ENCODE assay signal across 1 cellular context in the genomic region with DNA sequence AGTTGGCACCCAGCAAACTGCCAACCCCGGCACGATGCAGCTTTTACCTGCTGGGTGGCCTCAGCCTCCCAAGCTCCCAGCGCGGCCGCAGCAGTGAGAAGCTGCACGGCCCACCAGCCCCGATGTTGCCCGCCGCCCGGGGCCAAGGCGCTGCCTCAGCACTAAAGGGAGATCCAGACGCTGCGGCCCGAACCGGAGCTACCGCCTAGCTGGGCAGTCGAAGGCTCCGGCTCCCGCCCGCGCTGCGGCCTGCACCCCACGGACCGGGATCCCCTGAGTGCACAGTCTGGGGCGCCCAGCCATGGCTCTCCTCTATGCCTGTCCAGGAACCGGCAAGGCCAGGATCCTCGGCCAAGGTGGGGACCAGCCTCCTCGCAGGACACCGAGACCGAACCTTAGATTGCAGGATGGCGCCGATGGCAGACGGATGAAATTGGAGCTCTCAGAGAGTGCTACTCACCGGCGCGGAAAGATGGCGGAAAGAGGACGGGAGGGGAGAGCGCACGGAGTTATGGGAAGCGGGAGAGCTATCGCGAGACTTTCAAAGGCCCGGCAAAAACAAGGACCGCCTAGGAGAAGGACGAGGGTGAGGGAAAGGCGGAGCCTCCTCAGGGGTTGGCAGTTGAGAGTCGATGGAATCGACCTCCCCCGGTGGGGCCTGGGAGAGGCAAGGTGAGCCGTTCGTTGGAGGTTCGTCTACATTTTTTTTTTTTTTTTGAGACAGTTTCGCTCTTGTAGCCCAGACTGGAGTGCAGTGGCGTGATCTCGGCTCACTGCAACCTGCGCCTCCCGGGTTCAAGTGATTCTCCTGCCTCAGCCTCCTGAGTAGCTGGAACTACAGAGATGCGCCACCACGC.
TF ChIP-seq lines count a peak whose summit lies in the region.

A gene (minus strand): TSS at position 485 of the 857 bp plus-strand sequence. CDS start 1,221 bp downstream, outside the sequence.

TF ChIP-seq in HepG2, 621 proteins besides CTCF, POLR2A, EP300 and RAD21 (continued from another document and continues in another):
- TF ChIP-seq, protein P1, sequence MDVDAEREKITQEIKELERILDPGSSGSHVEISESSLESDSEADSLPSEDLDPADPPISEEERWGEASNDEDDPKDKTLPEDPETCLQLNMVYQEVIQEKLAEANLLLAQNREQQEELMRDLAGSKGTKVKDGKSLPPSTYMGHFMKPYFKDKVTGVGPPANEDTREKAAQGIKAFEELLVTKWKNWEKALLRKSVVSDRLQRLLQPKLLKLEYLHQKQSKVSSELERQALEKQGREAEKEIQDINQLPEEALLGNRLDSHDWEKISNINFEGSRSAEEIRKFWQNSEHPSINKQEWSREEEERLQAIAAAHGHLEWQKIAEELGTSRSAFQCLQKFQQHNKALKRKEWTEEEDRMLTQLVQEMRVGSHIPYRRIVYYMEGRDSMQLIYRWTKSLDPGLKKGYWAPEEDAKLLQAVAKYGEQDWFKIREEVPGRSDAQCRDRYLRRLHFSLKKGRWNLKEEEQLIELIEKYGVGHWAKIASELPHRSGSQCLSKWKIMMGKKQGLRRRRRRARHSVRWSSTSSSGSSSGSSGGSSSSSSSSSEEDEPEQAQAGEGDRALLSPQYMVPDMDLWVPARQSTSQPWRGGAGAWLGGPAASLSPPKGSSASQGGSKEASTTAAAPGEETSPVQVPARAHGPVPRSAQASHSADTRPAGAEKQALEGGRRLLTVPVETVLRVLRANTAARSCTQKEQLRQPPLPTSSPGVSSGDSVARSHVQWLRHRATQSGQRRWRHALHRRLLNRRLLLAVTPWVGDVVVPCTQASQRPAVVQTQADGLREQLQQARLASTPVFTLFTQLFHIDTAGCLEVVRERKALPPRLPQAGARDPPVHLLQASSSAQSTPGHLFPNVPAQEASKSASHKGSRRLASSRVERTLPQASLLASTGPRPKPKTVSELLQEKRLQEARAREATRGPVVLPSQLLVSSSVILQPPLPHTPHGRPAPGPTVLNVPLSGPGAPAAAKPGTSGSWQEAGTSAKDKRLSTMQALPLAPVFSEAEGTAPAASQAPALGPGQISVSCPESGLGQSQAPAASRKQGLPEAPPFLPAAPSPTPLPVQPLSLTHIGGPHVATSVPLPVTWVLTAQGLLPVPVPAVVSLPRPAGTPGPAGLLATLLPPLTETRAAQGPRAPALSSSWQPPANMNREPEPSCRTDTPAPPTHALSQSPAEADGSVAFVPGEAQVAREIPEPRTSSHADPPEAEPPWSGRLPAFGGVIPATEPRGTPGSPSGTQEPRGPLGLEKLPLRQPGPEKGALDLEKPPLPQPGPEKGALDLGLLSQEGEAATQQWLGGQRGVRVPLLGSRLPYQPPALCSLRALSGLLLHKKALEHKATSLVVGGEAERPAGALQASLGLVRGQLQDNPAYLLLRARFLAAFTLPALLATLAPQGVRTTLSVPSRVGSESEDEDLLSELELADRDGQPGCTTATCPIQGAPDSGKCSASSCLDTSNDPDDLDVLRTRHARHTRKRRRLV (CRISPR knock-in tag; IDR thresholded peaks at IDR 0.05): peak; percentile 97
- TF ChIP-seq RELA (CRISPR knock-in tag; IDR thresholded peaks at IDR 0.05) (peak; percentile 96; the same call in 1 of the 2 replicates), ZNF549 (CRISPR knock-in tag; IDR thresholded peaks at IDR 0.05) (0 out of 2 replicates have a peak, but pooled peaks have one; percentile 80), MZF1 (CRISPR knock-in tag; IDR thresholded peaks at IDR 0.05; ENCODE audit: borderline replicate concordance) (0 out of 2 replicates have a peak, but pooled peaks have one; percentile 89), ZNF20 (CRISPR knock-in tag; IDR thresholded peaks at IDR 0.05) (peak; percentile 94; the same call in 1 of the 2 replicates), MED8 (CRISPR knock-in tag; IDR thresholded peaks at IDR 0.05; ENCODE audit: insufficient replicate concordance) (peak; percentile 99), ZNF264 (CRISPR knock-in tag; IDR thresholded peaks at IDR 0.05) (peak; percentile 86; the same call in 1 of the 2 replicates), IKZF4 (CRISPR knock-in tag; IDR thresholded peaks at IDR 0.05; ENCODE audit: borderline replicate concordance, low read depth, not compliant biosample characterization) (peak; percentile 89), JUND (CRISPR knock-in tag; IDR thresholded peaks at IDR 0.05) (peak; percentile 47; the same call in 1 of the 2 replicates), ZSCAN9 (CRISPR knock-in tag; IDR thresholded peaks at IDR 0.05; ENCODE audit: borderline replicate concordance) (peak; percentile 96), SUZ12 (IDR thresholded peaks at IDR 0.05; ENCODE audit: low read depth, low read length) (peak; percentile 53), SMAD9 (CRISPR knock-in tag; IDR thresholded peaks at IDR 0.05) (peak; percentile 97), SP140L (CRISPR knock-in tag; IDR thresholded peaks at IDR 0.05; ENCODE audit: borderline replicate concordance) (peak; percentile 90; the same call in 1 of the 2 replicates), KMT2A (CRISPR knock-in tag; IDR thresholded peaks at IDR 0.05) (peak; percentile 99), ZIK1 (CRISPR knock-in tag; IDR thresholded peaks at IDR 0.05; ENCODE audit: borderline replicate concordance, low read depth) (peak; percentile 95), ZNF430 (CRISPR knock-in tag; IDR thresholded peaks at IDR 0.05) (peak; percentile 97; the same call in 1 of the 2 replicates), ZNF510 (CRISPR knock-in tag; IDR thresholded peaks at IDR 0.05; ENCODE audit: low read depth) (peak; percentile 92), XRCC5 (optimal IDR thresholded peaks at IDR 0.05; ENCODE audit: low read length) (peak; percentile 98), HNRNPL (IDR thresholded peaks at IDR 0.05; ENCODE audit: low read depth, low read length) (peak; percentile 87; the same call in 1 of the 2 replicates), ZNF343 (CRISPR knock-in tag; IDR thresholded peaks at IDR 0.05) (peak; percentile 92), EHMT2 (IDR thresholded peaks at IDR 0.05; ENCODE audit: borderline replicate concordance, low read depth, low read length) (no peak), ZBTB38 (CRISPR knock-in tag; IDR thresholded peaks at IDR 0.05) (peak; percentile 100), ZNF121 (CRISPR knock-in tag; IDR thresholded peaks at IDR 0.05) (no peak), ZNF546 (CRISPR knock-in tag; conservative IDR thresholded peaks at IDR 0.05) (peak; percentile 96), CHCHD3 (CRISPR knock-in tag; IDR thresholded peaks at IDR 0.05) (peak; percentile 87), MED1 (CRISPR knock-in tag; IDR thresholded peaks at IDR 0.05) (peak; percentile 90), ZNF296 (CRISPR knock-in tag; conservative IDR thresholded peaks at IDR 0.05) (peak; percentile 96), ZFP36L2 (CRISPR knock-in tag; IDR thresholded peaks at IDR 0.05) (0 out of 2 replicates have a peak, but pooled peaks have one; percentile 91), ZSCAN25 (CRISPR knock-in tag; IDR thresholded peaks at IDR 0.05) (peak; percentile 75), ZNF547 (CRISPR knock-in tag; IDR thresholded peaks at IDR 0.05) (peak; percentile 98), TARDBP (CRISPR knock-in tag; IDR thresholded peaks at IDR 0.05) (peak; percentile 98), ZFX (CRISPR knock-in tag; IDR thresholded peaks at IDR 0.05; ENCODE audit: low read depth) (peak; percentile 100), ZNF605 (CRISPR knock-in tag; IDR thresholded peaks at IDR 0.05) (peak; percentile 98), ZSCAN29 (CRISPR knock-in tag; conservative IDR thresholded peaks at IDR 0.05) (no peak), ZNF350 (CRISPR knock-in tag; IDR thresholded peaks at IDR 0.05; ENCODE audit: borderline replicate concordance, low read depth) (peak; percentile 100), KLF15 (CRISPR knock-in tag; IDR thresholded peaks at IDR 0.05; ENCODE audit: borderline replicate concordance) (peak; percentile 97)
- TF ChIP-seq, protein P2, sequence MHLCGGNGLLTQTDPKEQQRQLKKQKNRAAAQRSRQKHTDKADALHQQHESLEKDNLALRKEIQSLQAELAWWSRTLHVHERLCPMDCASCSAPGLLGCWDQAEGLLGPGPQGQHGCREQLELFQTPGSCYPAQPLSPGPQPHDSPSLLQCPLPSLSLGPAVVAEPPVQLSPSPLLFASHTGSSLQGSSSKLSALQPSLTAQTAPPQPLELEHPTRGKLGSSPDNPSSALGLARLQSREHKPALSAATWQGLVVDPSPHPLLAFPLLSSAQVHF (CRISPR knock-in tag; IDR thresholded peaks at IDR 0.05): peak; percentile 96
- TF ChIP-seq, protein P3, sequence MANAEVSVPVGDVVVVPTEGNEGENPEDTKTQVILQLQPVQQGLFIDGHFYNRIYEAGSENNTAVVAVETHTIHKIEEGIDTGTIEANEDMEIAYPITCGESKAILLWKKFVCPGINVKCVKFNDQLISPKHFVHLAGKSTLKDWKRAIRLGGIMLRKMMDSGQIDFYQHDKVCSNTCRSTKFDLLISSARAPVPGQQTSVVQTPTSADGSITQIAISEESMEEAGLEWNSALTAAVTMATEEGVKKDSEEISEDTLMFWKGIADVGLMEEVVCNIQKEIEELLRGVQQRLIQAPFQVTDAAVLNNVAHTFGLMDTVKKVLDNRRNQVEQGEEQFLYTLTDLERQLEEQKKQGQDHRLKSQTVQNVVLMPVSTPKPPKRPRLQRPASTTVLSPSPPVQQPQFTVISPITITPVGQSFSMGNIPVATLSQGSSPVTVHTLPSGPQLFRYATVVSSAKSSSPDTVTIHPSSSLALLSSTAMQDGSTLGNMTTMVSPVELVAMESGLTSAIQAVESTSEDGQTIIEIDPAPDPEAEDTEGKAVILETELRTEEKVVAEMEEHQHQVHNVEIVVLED (CRISPR knock-in tag; IDR thresholded peaks at IDR 0.05; ENCODE audit: borderline replicate concordance): peak; percentile 87; the same call in 1 of the 2 replicates
- TF ChIP-seq, protein P4, sequence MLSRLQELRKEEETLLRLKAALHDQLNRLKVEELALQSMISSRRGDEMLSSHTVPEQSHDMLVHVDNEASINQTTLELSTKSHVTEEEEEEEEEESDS (CRISPR knock-in tag; IDR thresholded peaks at IDR 0.05; ENCODE audit: borderline replicate concordance): peak; percentile 96; the same call in 1 of the 2 replicates
- TF ChIP-seq, protein P5, sequence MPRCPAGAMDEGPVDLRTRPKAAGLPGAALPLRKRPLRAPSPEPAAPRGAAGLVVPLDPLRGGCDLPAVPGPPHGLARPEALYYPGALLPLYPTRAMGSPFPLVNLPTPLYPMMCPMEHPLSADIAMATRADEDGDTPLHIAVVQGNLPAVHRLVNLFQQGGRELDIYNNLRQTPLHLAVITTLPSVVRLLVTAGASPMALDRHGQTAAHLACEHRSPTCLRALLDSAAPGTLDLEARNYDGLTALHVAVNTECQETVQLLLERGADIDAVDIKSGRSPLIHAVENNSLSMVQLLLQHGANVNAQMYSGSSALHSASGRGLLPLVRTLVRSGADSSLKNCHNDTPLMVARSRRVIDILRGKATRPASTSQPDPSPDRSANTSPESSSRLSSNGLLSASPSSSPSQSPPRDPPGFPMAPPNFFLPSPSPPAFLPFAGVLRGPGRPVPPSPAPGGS (CRISPR knock-in tag; IDR thresholded peaks at IDR 0.05): peak; percentile 98
- TF ChIP-seq, protein P6, sequence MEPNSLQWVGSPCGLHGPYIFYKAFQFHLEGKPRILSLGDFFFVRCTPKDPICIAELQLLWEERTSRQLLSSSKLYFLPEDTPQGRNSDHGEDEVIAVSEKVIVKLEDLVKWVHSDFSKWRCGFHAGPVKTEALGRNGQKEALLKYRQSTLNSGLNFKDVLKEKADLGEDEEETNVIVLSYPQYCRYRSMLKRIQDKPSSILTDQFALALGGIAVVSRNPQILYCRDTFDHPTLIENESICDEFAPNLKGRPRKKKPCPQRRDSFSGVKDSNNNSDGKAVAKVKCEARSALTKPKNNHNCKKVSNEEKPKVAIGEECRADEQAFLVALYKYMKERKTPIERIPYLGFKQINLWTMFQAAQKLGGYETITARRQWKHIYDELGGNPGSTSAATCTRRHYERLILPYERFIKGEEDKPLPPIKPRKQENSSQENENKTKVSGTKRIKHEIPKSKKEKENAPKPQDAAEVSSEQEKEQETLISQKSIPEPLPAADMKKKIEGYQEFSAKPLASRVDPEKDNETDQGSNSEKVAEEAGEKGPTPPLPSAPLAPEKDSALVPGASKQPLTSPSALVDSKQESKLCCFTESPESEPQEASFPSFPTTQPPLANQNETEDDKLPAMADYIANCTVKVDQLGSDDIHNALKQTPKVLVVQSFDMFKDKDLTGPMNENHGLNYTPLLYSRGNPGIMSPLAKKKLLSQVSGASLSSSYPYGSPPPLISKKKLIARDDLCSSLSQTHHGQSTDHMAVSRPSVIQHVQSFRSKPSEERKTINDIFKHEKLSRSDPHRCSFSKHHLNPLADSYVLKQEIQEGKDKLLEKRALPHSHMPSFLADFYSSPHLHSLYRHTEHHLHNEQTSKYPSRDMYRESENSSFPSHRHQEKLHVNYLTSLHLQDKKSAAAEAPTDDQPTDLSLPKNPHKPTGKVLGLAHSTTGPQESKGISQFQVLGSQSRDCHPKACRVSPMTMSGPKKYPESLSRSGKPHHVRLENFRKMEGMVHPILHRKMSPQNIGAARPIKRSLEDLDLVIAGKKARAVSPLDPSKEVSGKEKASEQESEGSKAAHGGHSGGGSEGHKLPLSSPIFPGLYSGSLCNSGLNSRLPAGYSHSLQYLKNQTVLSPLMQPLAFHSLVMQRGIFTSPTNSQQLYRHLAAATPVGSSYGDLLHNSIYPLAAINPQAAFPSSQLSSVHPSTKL (CRISPR knock-in tag; IDR thresholded peaks at IDR 0.05): peak; percentile 57
- TF ChIP-seq, protein P7, sequence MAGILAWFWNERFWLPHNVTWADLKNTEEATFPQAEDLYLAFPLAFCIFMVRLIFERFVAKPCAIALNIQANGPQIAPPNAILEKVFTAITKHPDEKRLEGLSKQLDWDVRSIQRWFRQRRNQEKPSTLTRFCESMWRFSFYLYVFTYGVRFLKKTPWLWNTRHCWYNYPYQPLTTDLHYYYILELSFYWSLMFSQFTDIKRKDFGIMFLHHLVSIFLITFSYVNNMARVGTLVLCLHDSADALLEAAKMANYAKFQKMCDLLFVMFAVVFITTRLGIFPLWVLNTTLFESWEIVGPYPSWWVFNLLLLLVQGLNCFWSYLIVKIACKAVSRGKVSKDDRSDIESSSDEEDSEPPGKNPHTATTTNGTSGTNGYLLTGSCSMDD (CRISPR knock-in tag; IDR thresholded peaks at IDR 0.05): no peak; the same call in 1 of the 2 replicates
- TF ChIP-seq, protein P8, sequence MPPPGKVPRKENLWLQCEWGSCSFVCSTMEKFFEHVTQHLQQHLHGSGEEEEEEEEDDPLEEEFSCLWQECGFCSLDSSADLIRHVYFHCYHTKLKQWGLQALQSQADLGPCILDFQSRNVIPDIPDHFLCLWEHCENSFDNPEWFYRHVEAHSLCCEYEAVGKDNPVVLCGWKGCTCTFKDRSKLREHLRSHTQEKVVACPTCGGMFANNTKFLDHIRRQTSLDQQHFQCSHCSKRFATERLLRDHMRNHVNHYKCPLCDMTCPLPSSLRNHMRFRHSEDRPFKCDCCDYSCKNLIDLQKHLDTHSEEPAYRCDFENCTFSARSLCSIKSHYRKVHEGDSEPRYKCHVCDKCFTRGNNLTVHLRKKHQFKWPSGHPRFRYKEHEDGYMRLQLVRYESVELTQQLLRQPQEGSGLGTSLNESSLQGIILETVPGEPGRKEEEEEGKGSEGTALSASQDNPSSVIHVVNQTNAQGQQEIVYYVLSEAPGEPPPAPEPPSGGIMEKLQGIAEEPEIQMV (CRISPR knock-in tag; IDR thresholded peaks at IDR 0.05; ENCODE audit: low read depth): peak; percentile 95
